In genomic region chr9:14315754-14316573, GRCh38 we compare ENCODE assay signal across 8 cellular contexts. TPM values are rescaled to one million over a fixed set of nuclear protein-coding genes. Genes with fewer than 3 reads are reported as not detected.
A peak's percentile ranks its signal among the peaks of the same experiment; 100 is the strongest.
DNase-seq lines count a peak whose midpoint lies in the region; ATAC-seq and TF ChIP-seq lines count a peak whose summit lies in the region.

No MANE protein-coding gene starts in this region.

- peak overlapping the region; percentile 98 for H3K27ac Mint-ChIP-seq in WTC11

- peaks cover 54% of the 10 kb centered on the region for H3K4me1 Mint-ChIP-seq in WTC11

- H3K4me3 ChIP-seq in HAP-1, result peak overlapping the region; percentile 60

- H3K9me3 Mint-ChIP-seq in WTC11, result no peaks in the 10 kb centered on the region

- no peaks in the 10 kb centered on the region for H3K36me3 ChIP-seq in HAP-1 (replicated peaks)

- POLR2A ChIA-PET in WTC11 (lab: Charles Lee), result interaction anchor here (1.1 to 1.7 kb wide), 4 partner anchors 29 to 38 kb away, joined by 3 to 9 read pairs (median 5); no protein-coding TSS in a partner anchor

- ATAC-seq in WTC11 (peak; percentile 12), omental fat pad (ENCODE audit: low FRiP score) (peak; percentile 1), GM19023 (IDR thresholded peaks at IDR 0.05; ENCODE audit: unreplicated experiment) (no peak), GM18868 (IDR thresholded peaks at IDR 0.05; ENCODE audit: unreplicated experiment) (no peak), GM21528 (IDR thresholded peaks at IDR 0.05; ENCODE audit: low FRiP score, unreplicated experiment) (no peak)

- in situ Hi-C loops in ACHN (cut with HindIII; ENCODE audit: low pct_ligation_motif_present, low pct_unique_long_range_greater_than_20kb, low sequenced_read_pairs) (no loop called here), HAP-1 (cut with MboI; ENCODE audit: low sequenced_read_pairs) (loop anchor here (25.0 kb wide), 1 partner anchor 179 kb away; no protein-coding TSS in a partner anchor)

- peaks cover 49% of the 10 kb centered on the region for H3K4me1 ChIP-seq in HAP-1

- TF ChIP-seq CTCF in WTC11 (IDR thresholded peaks at IDR 0.05) (no peak), omental fat pad (IDR thresholded peaks at IDR 0.05) (no peak)

- CTCF ChIA-PET in WTC11 (lab: Charles Lee), result interaction anchor here (1.3 to 2.2 kb wide), 2 partner anchors 33 to 38 kb away, joined by 3 to 4 read pairs; no protein-coding TSS in a partner anchor

- no peaks in the 10 kb centered on the region for H3K9me3 ChIP-seq in HAP-1

- H3K36me3 Mint-ChIP-seq in WTC11, result no peaks in the 10 kb centered on the region

- no peaks in the 10 kb centered on the region for H3K27me3 ChIP-seq in HAP-1 (ENCODE audit: low read depth)

- peaks cover 52% of the 10 kb centered on the region for H3K27me3 Mint-ChIP-seq in WTC11 (ENCODE audit: low read depth)

- DNase-seq in ACHN (peak; percentile 59), HAP-1 (ENCODE audit: low spot score in 2 of 2) (peak; percentile 47 to 71), WTC11 (ENCODE audit: low spot score) (peak; percentile 66), globus pallidus (ENCODE audit: low spot score) (peak; percentile 64), omental fat pad (ENCODE audit: low spot score) (no peak)

- H3K4me3 Mint-ChIP-seq in WTC11, result peak overlapping the region; percentile 97

TF ChIP-seq in WTC11, 78 proteins besides CTCF, POLR2A, EP300 and RAD21:
- TF ChIP-seq FOXK1 (CRISPR knock-in tag; IDR thresholded peaks at IDR 0.05) (peak; percentile 18; the same call in 1 of the 2 replicates), ATF1 (CRISPR knock-in tag; IDR thresholded peaks at IDR 0.05) (no peak), KAT7 (CRISPR knock-in tag; IDR thresholded peaks at IDR 0.05; ENCODE audit: borderline replicate concordance) (peak; percentile 23; the same call in 1 of the 2 replicates), CREM (CRISPR knock-in tag; IDR thresholded peaks at IDR 0.05) (0 out of 2 replicates have a peak, but pooled peaks have one; percentile 37)

RNA-seq across cellular contexts. Expression of gene NFIB, which starts 2.0 kb away (rescaled TPM):
- total RNA-seq in WTC11 (2021), result 7.1 to 12.5 TPM (median 7.4 TPM) in 3 replicates
- total RNA-seq in omental fat pad, result 100 to 1,000 TPM in 3 of 4 donors, 10 to 100 TPM in 1; 55.1 to 265 (median 106) TPM

Comparison
In these comparisons a context has a peak if more than half of its experiments do, and no peak if none do; other contexts are left out.
1. ATAC-seq: peak in WTC11 (single experiment) and omental fat pad (single experiment); none in GM19023 (single experiment), GM18868 (single experiment) and GM21528 (single experiment).